In genomic region chr10:109593686-109594085, GRCh38 we compare ENCODE assay signal across 18 cellular contexts.
DNase-seq lines count a peak whose midpoint lies in the region; ATAC-seq and TF ChIP-seq lines count a peak whose summit lies in the region.
"Had no signal": no experiment of that assay in that cellular context is flagged by ENCODE, and none has a peak within 500 bp of the region (broad histone marks: within the 10 kb centered on the region; RNA-seq: fewer than 3 reads in every experiment).

No MANE protein-coding gene starts in this region.

- H3K4me1 ChIP-seq in smooth muscle cell (ENCODE audit: low read depth), result peaks cover 9% of the 10 kb centered on the region
- no peaks in the 10 kb centered on the region for H3K4me1 ChIP-seq in adrenal gland (replicated peaks in 1 of 2)
- H3K4me1 ChIP-seq in left lung, result no peaks in the 10 kb centered on the region

- H3K9me3 ChIP-seq in MG63, result no peaks in the 10 kb centered on the region
- no peaks in the 10 kb centered on the region for H3K9me3 ChIP-seq in smooth muscle cell (replicated peaks; ENCODE audit: low read depth)
- no peaks in the 10 kb centered on the region for H3K9me3 ChIP-seq in adrenal gland (replicated peaks in 1 of 3)
- H3K9me3 ChIP-seq in left lung, result peaks cover 0 to 12% of the 10 kb centered on the region in 2 donors

- ATAC-seq in left lung, result no peak

- WGBS in smooth muscle cell (ENCODE audit: low lambda C conversion rate), result 63% methylated on average over 4 of the region's 4 CpGs
- WGBS in adrenal gland, 4 donors, result 25 to 60% (median 51%) methylated on average over 2 to 4 of the region's 4 CpGs

- H3K4me3 ChIP-seq in MG63 (no peak overlapping the region), smooth muscle cell (no peak overlapping the region), adrenal gland (no peak overlapping the region), left lung (no peak overlapping the region)
- H3K4me3 ChIP-seq: PC-9 had no signal

- intact Hi-C loops in adrenal gland (cut with DNase I), result no loop called here
- intact Hi-C loops in left lung (cut with DNase I), result no loop called here

- H3K27me3 ChIP-seq in MG63 (no peaks in the 10 kb centered on the region), smooth muscle cell (ENCODE audit: low read depth) (no peaks in the 10 kb centered on the region), adrenal gland (no peaks in the 10 kb centered on the region), left lung (no peaks in the 10 kb centered on the region)

- no peaks in the 10 kb centered on the region for H3K79me2 ChIP-seq in smooth muscle cell (ENCODE audit: low read depth)

- no peaks in the 10 kb centered on the region for H3K36me3 ChIP-seq in MG63
- no peaks in the 10 kb centered on the region for H3K36me3 ChIP-seq in smooth muscle cell (ENCODE audit: low read depth)
- H3K36me3 ChIP-seq in adrenal gland (replicated peaks in 1 of 2), result no peaks in the 10 kb centered on the region
- H3K36me3 ChIP-seq in left lung, result no peaks in the 10 kb centered on the region

- no peak overlapping the region for H3K9ac ChIP-seq in smooth muscle cell (ENCODE audit: low read depth)

- H2AFZ ChIP-seq in smooth muscle cell (ENCODE audit: low read depth), result no peak overlapping the region
- H2AFZ ChIP-seq: PC-9 had no signal

- TF ChIP-seq CTCF in smooth muscle cell (IDR thresholded peaks at IDR 0.05; ENCODE audit: borderline replicate concordance, insufficient read depth, poor library complexity, severe bottlenecking), result no peak
- no peak for TF ChIP-seq CTCF in adrenal gland (IDR thresholded peaks at IDR 0.05)
- no peak for TF ChIP-seq CTCF in left lung (IDR thresholded peaks at IDR 0.05)
- no peak for TF ChIP-seq CTCF in GM10266 (IDR thresholded peaks at IDR 0.05; ENCODE audit: control insufficient read depth, insufficient read depth, low read depth, missing control alignments)

- H3K4me2 ChIP-seq in smooth muscle cell, result no peak overlapping the region
- H3K4me2 ChIP-seq: PC-9 had no signal

- H3F3A ChIP-seq in smooth muscle cell (ENCODE audit: low read depth), result no peaks in the 10 kb centered on the region

- no peaks in the 10 kb centered on the region for H4K20me1 ChIP-seq in smooth muscle cell (ENCODE audit: low read depth)

- H3K27ac ChIP-seq in smooth muscle cell (ENCODE audit: low read depth) (peak overlapping the region; percentile 70), adrenal gland (no peak overlapping the region), left lung (no peak overlapping the region)
- H3K27ac ChIP-seq: PC-9, RWPE1 had no signal

- peak; percentile 25 for DNase-seq in GM03348 (ENCODE audit: low spot score)
- DNase-seq in MG63, result peak; percentile 6
- DNase-seq in islet precursor cell, result peak; percentile 68
- DNase-seq in smooth muscle cell (lab: John Stamatoyannopoulos, UW; ENCODE audit: unreplicated experiment), result no peak
- no peak for DNase-seq in iPS-NIHi7 (ENCODE audit: extremely low spot score)
- no peak for DNase-seq in adrenal gland
- DNase-seq in left lung, result no peak
- no peak for DNase-seq in GM10266 (ENCODE audit: extremely low spot score)
- DNase-seq: ACHN; CD4-positive, alpha-beta T cell; H9; MV-4-11; NCI-H1417; NCI-H187 treated with DMSO at 0.1 percent for 48 hours; NCI-H345; NCI-H524 treated with DMSO at 0.1 percent for 48 hours; PC-9 had no signal

- TF ChIP-seq POLR2A in adrenal gland (IDR thresholded peaks at IDR 0.05), result no peak

Comparison
In these comparisons a context has a peak if more than half of its experiments do, and no peak if none do; other contexts are left out.
1. DNase-seq: peak in GM03348 (single experiment), MG63 (single experiment) and islet precursor cell (single experiment); none in smooth muscle cell (single experiment), iPS-NIHi7 (single experiment), adrenal gland (0 of 7), left lung (0 of 2) and GM10266 (single experiment).